In genomic region chr12:76083761-76084276, GRCh38 we compare ENCODE assay signal across 8 cellular contexts. TPM values are rescaled to one million over a fixed set of nuclear protein-coding genes. Genes with fewer than 3 reads are reported as not detected.
DNase-seq lines count a peak whose midpoint lies in the region; ATAC-seq, FAIRE-seq and TF ChIP-seq lines count a peak whose summit lies in the region.

No MANE protein-coding gene starts in this region.

- H3K4me3 ChIP-seq in iPS-18c (ENCODE audit: insufficient read depth, low read depth, low read length) (peak overlapping the region; percentile 93), small intestine (ENCODE audit: low read depth in 1 of 2, low read length in 2 of 2) (peak overlapping the region; percentile 64 to 77)

- no peaks in the 10 kb centered on the region for H3K9me3 Mint-ChIP-seq in MCF 10A (ENCODE audit: unreplicated experiment)

- H3K9me3 ChIP-seq in iPS-18c (ENCODE audit: control insufficient read depth, insufficient read depth, low read length) (peaks cover 2% of the 10 kb centered on the region), small intestine (ENCODE audit: control insufficient read depth, low read depth) (no peaks in the 10 kb centered on the region)

- DNase-seq in GM10248 (ENCODE audit: extremely low spot score) (peak; percentile 82), NCI-H1092 treated with DMSO at 0.1 percent for 48 hours (lab: John Stamatoyannopoulos, UW) (peak; percentile 41), MCF 10A (ENCODE audit: unreplicated experiment) (peak; percentile 65), small intestine (peak; percentile 27), cerebellar nuclear complex (lab: John Stamatoyannopoulos, UW) (no peak)

- H3K4me1 Mint-ChIP-seq in MCF 10A (ENCODE audit: insufficient read depth, unreplicated experiment): peaks cover 20% of the 10 kb centered on the region

- peak; percentile 32 for ATAC-seq in HG02571 (IDR thresholded peaks at IDR 0.05; ENCODE audit: unreplicated experiment)

- WGBS in small intestine, 3 donors: 0 to 1% (median 1%) methylated on average over 33 to 44 of the region's 44 CpGs

- peaks cover 0 to 2% of the 10 kb centered on the region in 2 donors for H3K4me1 ChIP-seq in small intestine (ENCODE audit: control insufficient read depth in 2 of 2, insufficient read depth in 1 of 2, low read depth in 1 of 2, low read length in 1 of 2)

- CTCF ChIA-PET in GM10248 (lab: Yijun Ruan, JAX) (interaction anchor here (2.2 to 2.5 kb wide), 2 partner anchors 10 to 557 kb away, joined by 5 to 11 read pairs; no protein-coding TSS in a partner anchor), MCF 10A (lab: Yijun Ruan, JAX) (interaction anchor here (0.6 to 3.1 kb wide), 5 partner anchors 234 to 460 kb away, joined by 3 to 10 read pairs (median 3); no protein-coding TSS in a partner anchor)

- H3K27ac ChIP-seq in VCaP (peak overlapping the region; percentile 98), small intestine (ENCODE audit: low read depth in 1 of 2, low read length in 1 of 2) (peak overlapping the region; percentile 77 to 97)

- H3K27me3 ChIP-seq in small intestine (ENCODE audit: control insufficient read depth in 2 of 2, insufficient read depth in 2 of 2, low read length in 2 of 2): no peaks in the 10 kb centered on the region

- TF ChIP-seq CTCF in GM10248 (IDR thresholded peaks at IDR 0.05; ENCODE audit: control extremely low read depth, extremely low read depth, low read depth, missing control alignments): no peak
- TF ChIP-seq CTCF in VCaP (conservative IDR thresholded peaks at IDR 0.05): no peak
- TF ChIP-seq CTCF in MCF 10A (IDR thresholded peaks at IDR 0.05; ENCODE audit: unreplicated experiment): no peak

- intact Hi-C loops in MCF 10A (cut with micrococcal nuclease): loop anchor here (1.0 to 5.0 kb wide), 3 partner anchors 153 to 371 kb away; no protein-coding TSS in a partner anchor

- FAIRE-seq in small intestine (lab: Jason Lieb, UNC): no peak

- no TSS peak for BruUV-seq in MCF 10A (replicated peaks; lab: Mats Ljungman, UMichigan)

- POLR2A ChIA-PET in GM10248 (lab: Yijun Ruan, JAX) (interaction anchor here (0.5 to 1.1 kb wide), 3 partner anchors 52 to 149 kb away, joined by 3 to 4 read pairs (median 4); partner anchors contain the start of gene PHLDA1), MCF 10A (lab: Yijun Ruan, JAX) (interaction anchor here (0.5 to 3.7 kb wide), 25 partner anchors 8 to 693 kb away, joined by 3 to 50 read pairs (median 3); partner anchors contain the start of genes BBS10, GLIPR1L2, OSBPL8 and PHLDA1)

- no peaks in the 10 kb centered on the region for H3K36me3 ChIP-seq in small intestine (ENCODE audit: control insufficient read depth in 2 of 2, insufficient read depth in 2 of 2, low read length in 2 of 2)

- peak overlapping the region; percentile 86 for H3K4me3 Mint-ChIP-seq in MCF 10A (ENCODE audit: unreplicated experiment)

- H3K36me3 Mint-ChIP-seq in MCF 10A (ENCODE audit: insufficient read depth, unreplicated experiment): peaks cover 33% of the 10 kb centered on the region

- H3K27me3 Mint-ChIP-seq in MCF 10A (ENCODE audit: insufficient read depth, unreplicated experiment): no peaks in the 10 kb centered on the region

- H3K27ac Mint-ChIP-seq in MCF 10A (ENCODE audit: low read depth, unreplicated experiment): peak overlapping the region; percentile 86

RNA-seq across cellular contexts. Expression of gene NAP1L1, which starts 0.7 kb away (rescaled TPM):
- total RNA-seq in MCF 10A (2022): 327 and 493 TPM in 2 replicates
- polyA plus RNA-seq in small intestine: 100 to 1,000 TPM in 1 of 3 donors, 10 to 100 TPM in 2; 13.0 to 147 (median 99.7) TPM

RNA-seq across cellular contexts. Expression of gene PHLDA1, which starts 52.2 kb away (rescaled TPM):
- 183 and 203 TPM in 2 replicates for total RNA-seq in MCF 10A (2022)
- polyA plus RNA-seq in small intestine: 10 to 100 TPM in 1 of 3 donors, 1 to 10 TPM in 1, under 1 TPM in 1; 0.22 to 10.7 (median 2.2) TPM

Comparison
In these comparisons a context has a peak if more than half of its experiments do, and no peak if none do; other contexts are left out.
1. DNase-seq: peak in GM10248 (single experiment), NCI-H1092 treated with DMSO at 0.1 percent for 48 hours (single experiment), MCF 10A (single experiment) and small intestine (single experiment); none in cerebellar nuclear complex (0 of 2).